In the genomic region with DNA sequence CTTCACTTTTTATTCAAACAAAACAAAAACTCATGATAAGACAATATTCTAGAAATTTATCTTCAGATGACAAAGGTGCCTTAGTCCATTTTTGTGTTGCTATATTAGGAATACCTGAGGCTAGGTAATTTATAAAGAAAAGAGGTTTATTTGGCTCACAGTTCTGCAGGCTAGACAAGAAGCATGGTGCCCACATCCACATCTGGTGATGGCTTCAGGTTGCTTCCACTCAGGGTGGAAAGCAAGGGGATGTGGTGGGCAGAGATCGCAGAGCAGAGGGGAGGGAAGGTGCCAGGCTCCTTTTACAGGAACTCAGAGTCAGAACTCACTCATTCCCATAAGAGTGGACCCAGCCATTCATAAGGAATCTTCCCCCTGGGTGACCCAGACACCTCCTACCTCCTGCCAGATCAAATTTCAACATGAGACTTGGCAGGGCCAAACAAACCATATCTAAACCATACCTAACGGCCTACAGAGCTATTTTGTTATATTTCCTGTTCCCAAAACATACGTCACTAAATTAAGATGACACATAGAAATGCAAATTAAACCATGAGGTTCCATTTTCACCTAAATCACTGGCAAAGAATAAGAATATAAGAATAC, we compare ENCODE assay signal across 1 cellular context.
TF ChIP-seq lines count a peak whose summit lies in the region.

No MANE protein-coding gene starts in this region.

TF ChIP-seq in HEK293, 187 proteins besides CTCF, POLR2A, EP300 and RAD21 (continued from another document):
- TF ChIP-seq, protein P1, sequence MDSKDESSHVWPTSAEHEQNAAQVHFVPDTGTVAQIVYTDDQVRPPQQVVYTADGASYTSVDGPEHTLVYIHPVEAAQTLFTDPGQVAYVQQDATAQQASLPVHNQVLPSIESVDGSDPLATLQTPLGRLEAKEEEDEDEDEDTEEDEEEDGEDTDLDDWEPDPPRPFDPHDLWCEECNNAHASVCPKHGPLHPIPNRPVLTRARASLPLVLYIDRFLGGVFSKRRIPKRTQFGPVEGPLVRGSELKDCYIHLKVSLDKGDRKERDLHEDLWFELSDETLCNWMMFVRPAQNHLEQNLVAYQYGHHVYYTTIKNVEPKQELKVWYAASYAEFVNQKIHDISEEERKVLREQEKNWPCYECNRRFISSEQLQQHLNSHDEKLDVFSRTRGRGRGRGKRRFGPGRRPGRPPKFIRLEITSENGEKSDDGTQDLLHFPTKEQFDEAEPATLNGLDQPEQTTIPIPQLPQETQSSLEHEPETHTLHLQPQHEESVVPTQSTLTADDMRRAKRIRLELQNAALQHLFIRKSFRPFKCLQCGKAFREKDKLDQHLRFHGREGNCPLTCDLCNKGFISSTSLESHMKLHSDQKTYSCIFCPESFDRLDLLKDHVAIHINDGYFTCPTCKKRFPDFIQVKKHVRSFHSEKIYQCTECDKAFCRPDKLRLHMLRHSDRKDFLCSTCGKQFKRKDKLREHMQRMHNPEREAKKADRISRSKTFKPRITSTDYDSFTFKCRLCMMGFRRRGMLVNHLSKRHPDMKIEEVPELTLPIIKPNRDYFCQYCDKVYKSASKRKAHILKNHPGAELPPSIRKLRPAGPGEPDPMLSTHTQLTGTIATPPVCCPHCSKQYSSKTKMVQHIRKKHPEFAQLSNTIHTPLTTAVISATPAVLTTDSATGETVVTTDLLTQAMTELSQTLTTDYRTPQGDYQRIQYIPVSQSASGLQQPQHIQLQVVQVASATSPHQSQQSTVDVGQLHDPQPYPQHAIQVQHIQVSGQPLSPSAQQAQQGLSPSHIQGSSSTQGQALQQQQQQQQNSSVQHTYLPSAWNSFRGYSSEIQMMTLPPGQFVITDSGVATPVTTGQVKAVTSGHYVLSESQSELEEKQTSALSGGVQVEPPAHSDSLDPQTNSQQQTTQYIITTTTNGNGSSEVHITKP (tag by site-specific recombination; IDR thresholded peaks at IDR 0.05): peak; percentile 35; the same call in 1 of the 2 replicates
TF ChIP-seq in HEK293: peak in this region for 1.
